1 cellular context compared by ENCODE assay signal in the genomic region with DNA sequence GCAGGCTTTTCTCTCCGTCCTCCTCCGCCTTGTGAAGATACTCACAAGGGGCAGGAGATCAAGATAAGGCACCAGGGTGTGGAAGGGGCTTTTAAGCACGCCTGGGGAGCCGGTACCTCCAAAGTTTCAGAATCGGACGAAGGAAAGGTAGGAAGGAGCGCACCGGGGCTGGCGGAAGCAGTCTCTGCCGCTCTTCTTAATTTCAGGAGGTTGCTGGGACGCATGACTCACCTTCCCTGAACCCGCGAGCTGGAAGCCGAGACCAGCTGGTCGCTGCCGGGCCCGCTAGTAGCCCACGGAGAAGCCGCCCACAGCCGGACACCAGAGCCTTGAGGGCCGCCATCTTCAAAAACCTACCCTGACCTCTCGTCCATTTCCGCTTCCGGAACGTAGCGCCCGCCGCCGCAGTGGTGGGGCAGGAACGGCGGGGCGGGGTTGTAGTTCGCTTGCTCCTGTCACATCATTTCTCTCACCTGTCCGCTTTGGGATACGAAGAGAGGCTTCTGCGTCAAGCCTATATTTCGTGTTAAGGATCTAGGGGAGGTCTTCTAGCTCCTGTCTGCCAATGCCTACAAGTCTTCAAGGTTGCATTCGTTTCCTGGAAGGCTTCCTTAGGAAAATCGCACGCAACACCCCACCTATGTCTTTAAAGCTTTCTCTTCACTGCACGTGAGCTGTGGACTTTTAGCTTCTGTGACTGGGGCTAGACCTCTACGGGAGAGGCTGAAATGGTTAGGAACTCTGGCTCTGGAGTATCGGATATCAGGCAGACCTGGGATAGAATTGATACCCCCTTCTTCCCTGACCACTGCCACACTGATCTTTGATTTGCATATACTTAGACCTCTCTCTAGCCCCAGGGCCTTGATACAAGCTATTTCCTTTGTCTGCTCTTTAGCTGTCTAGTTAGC.
TF ChIP-seq lines count a peak whose summit lies in the region.

Gene MRPS18A, minus strand, starts transcription at position 355 of the 911 bp plus-strand sequence. Its CDS starts 12 bp downstream, at position 343.

TF ChIP-seq in HEK293, 187 proteins besides CTCF, POLR2A, EP300 and RAD21 (continued from another document):
- TF ChIP-seq PRDM10 (tag by site-specific recombination; IDR thresholded peaks at IDR 0.05) (no peak), FEZF1 (tag by site-specific recombination; IDR thresholded peaks at IDR 0.05) (no peak), TRIM28 (IDR thresholded peaks at IDR 0.05; ENCODE audit: borderline replicate concordance, low read length) (no peak), YY1 (tag by site-specific recombination; IDR thresholded peaks at IDR 0.05) (peak; percentile 83), ZNF280C (tag by site-specific recombination; IDR thresholded peaks at IDR 0.05) (no peak), ZNF621 (tag by site-specific recombination; IDR thresholded peaks at IDR 0.05) (no peak), ZNF624 (tag by site-specific recombination; IDR thresholded peaks at IDR 0.05) (no peak), ZEB2 (tag by site-specific recombination; IDR thresholded peaks at IDR 0.05) (peak; percentile 64; the same call in 1 of the 2 replicates), KLF9 (tag by site-specific recombination; IDR thresholded peaks at IDR 0.05; ENCODE audit: low read depth) (0 out of 2 replicates have a peak, but pooled peaks have one; percentile 27), ZNF157 (tag by site-specific recombination; IDR thresholded peaks at IDR 0.05) (no peak), KLF8 (tag by site-specific recombination; IDR thresholded peaks at IDR 0.05) (peak; percentile 53; the same call in 1 of the 2 replicates), SETDB1 (IDR thresholded peaks at IDR 0.05; ENCODE audit: insufficient read length, low read length) (no peak), ZFP69B (tag by site-specific recombination; IDR thresholded peaks at IDR 0.05) (no peak), GLIS2 (tag by site-specific recombination; IDR thresholded peaks at IDR 0.05) (no peak; the same call in 1 of the 2 replicates), ZNF548 (tag by site-specific recombination; IDR thresholded peaks at IDR 0.05) (no peak), BCL6B (tag by site-specific recombination; IDR thresholded peaks at IDR 0.05) (no peak), ZNF146 (tag by site-specific recombination; IDR thresholded peaks at IDR 0.05) (no peak), HOXD13 (CRISPR knock-in tag; IDR thresholded peaks at IDR 0.05; ENCODE audit: borderline replicate concordance) (no peak), ZNF843 (tag by site-specific recombination; IDR thresholded peaks at IDR 0.05) (no peak)
- TF ChIP-seq, protein P1, sequence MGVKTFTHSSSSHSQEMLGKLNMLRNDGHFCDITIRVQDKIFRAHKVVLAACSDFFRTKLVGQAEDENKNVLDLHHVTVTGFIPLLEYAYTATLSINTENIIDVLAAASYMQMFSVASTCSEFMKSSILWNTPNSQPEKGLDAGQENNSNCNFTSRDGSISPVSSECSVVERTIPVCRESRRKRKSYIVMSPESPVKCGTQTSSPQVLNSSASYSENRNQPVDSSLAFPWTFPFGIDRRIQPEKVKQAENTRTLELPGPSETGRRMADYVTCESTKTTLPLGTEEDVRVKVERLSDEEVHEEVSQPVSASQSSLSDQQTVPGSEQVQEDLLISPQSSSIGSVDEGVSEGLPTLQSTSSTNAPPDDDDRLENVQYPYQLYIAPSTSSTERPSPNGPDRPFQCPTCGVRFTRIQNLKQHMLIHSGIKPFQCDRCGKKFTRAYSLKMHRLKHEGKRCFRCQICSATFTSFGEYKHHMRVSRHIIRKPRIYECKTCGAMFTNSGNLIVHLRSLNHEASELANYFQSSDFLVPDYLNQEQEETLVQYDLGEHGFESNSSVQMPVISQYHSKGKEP (tag by site-specific recombination; IDR thresholded peaks at IDR 0.05): no peak; the same call in 1 of the 2 replicates
